1 cellular context compared by ENCODE assay signal in genomic region chr3:44424758-44425157, GRCh38.
TF ChIP-seq lines count a peak whose summit lies in the region.

No MANE protein-coding gene starts in this region.

TF ChIP-seq in HepG2, 621 proteins besides CTCF, POLR2A, EP300 and RAD21 (continued from another document):
- TF ChIP-seq THAP9 (CRISPR knock-in tag; IDR thresholded peaks at IDR 0.05; ENCODE audit: borderline replicate concordance) (no peak), TAF1 (CRISPR knock-in tag; IDR thresholded peaks at IDR 0.05) (no peak), TOE1 (CRISPR knock-in tag; IDR thresholded peaks at IDR 0.05) (no peak), FOXM1 (CRISPR knock-in tag; IDR thresholded peaks at IDR 0.05) (no peak), JDP2 (CRISPR knock-in tag; IDR thresholded peaks at IDR 0.05; ENCODE audit: borderline replicate concordance) (no peak), DNMT3B (CRISPR knock-in tag; conservative IDR thresholded peaks at IDR 0.05) (no peak), KDM5A (IDR thresholded peaks at IDR 0.05; ENCODE audit: borderline replicate concordance, low read length) (no peak), ZNF512 (CRISPR knock-in tag; IDR thresholded peaks at IDR 0.05) (no peak), ZBTB33 (CRISPR knock-in tag; IDR thresholded peaks at IDR 0.05) (no peak), ZBTB7B (CRISPR knock-in tag; IDR thresholded peaks at IDR 0.05) (no peak), ZNF318 (CRISPR knock-in tag; IDR thresholded peaks at IDR 0.05) (no peak), ATAD3A (CRISPR knock-in tag; IDR thresholded peaks at IDR 0.05) (no peak)
